ENCODE assay signal across 18 cellular contexts in the genomic region with DNA sequence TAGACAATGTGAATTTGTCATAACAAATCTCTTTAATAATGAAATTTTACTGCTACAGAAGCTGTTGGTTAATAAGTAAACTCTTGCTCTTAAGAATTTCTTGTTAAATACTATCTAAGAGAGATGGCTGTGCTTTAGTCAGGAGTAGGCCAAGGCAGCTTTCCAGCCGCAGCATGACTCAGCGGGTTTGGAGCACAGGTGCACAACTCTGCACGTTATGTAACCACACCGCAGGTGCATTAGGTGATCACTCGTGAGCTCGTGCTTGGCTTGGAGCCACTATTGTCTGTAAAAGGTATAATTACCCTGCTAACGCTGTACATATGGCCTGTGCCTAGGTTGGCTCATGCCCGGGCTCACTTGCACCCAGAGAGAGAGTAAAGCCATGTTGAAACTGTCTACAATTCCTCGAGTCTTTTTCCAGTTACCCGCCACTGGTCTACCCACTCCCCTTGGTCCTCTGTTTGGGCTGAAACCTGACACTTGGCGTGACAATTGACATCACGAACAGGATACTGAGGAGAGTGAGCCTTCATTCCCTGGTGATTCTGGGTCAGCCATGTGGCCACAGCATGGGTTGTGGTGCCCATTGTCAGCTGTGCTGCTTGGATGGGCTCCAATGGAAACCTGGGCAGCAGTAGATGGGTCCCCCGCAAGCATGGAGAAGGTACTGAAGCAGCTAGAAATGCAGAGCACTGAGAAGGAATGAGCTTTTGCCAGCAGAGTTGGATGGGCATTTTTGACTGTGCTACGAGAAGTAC. TPM values are rescaled to one million over a fixed set of nuclear protein-coding genes. Genes with fewer than 3 reads are reported as not detected.
DNase-seq lines count a peak whose midpoint lies in the region; ATAC-seq and TF ChIP-seq lines count a peak whose summit lies in the region.
"Had no signal": no experiment of that assay in that cellular context is flagged by ENCODE, and none has a peak within 500 bp of the region (broad histone marks: within the 10 kb centered on the region; RNA-seq: fewer than 3 reads in every experiment).

No MANE protein-coding gene starts in this region.

- H3K36me3 ChIP-seq in DND-41 (ENCODE audit: insufficient read depth, low read length) (peaks cover 39% of the 10 kb centered on the region), mucosa of descending colon (ENCODE audit: low read depth) (no peaks in the 10 kb centered on the region)

- no peak overlapping the region for H2AFZ ChIP-seq in DND-41 (ENCODE audit: low read depth, low read length)

- no peak overlapping the region for H3K9ac ChIP-seq in DND-41 (ENCODE audit: low read depth, low read length)

- H3K4me2 ChIP-seq in DND-41 (ENCODE audit: insufficient read depth, low read length): no peak overlapping the region

- TF ChIP-seq CTCF in DND-41 (IDR thresholded peaks at IDR 0.05; ENCODE audit: borderline replicate concordance, extremely low read depth, low read length, poor library complexity, severe bottlenecking): no peak
- no peak for TF ChIP-seq CTCF in endothelial cell (IDR thresholded peaks at IDR 0.05; ENCODE audit: unreplicated experiment)
- TF ChIP-seq CTCF in mucosa of descending colon (IDR thresholded peaks at IDR 0.05): no peak

- H3K9me3 ChIP-seq in DND-41 (ENCODE audit: insufficient read depth, low read length, severe bottlenecking): peaks cover 11% of the 10 kb centered on the region
- no peaks in the 10 kb centered on the region for H3K9me3 ChIP-seq in mucosa of descending colon
- H3K9me3 ChIP-seq: heart right ventricle had no signal

- H3K4me3 Mint-ChIP-seq in endothelial cell (ENCODE audit: unreplicated experiment): peak overlapping the region; percentile 71
- H3K4me3 Mint-ChIP-seq in activated T-helper 1 cell treated with anti-CD3 and anti-CD28 coated beads, Interleukin-12 subunit alpha, Interleukin-12 subunit beta, Interleukin-2, Interleukin-4 antibody, amounts not matched to agents 30 ng/mL and 10 ng/mL and 1 ng/mL, durations not matched to agents 14 hours and 24 hours and 36 hours: no peak overlapping the region
- H3K4me3 Mint-ChIP-seq: activated B cell treated with CpG ODN at 0.5 μM for 24 hours; dendritic cell treated with granulocyte-macrophage colony-stimulating factor and Interleukin-4, amounts not matched to agents 40 ng/mL and 50 ng/mL, for 4 days; IgD-negative memory B cell; naive thymus-derived CD4-positive, alpha-beta T cell; stimulated activated naive CD8-positive, alpha-beta T cell treated with anti-CD3 and anti-CD28 coated beads, Interleukin-15, Interleukin-2, amounts not matched to agents 100 ng/mL and 50 ng/mL, for 24 hours had no signal

- no peaks in the 10 kb centered on the region for H3K27me3 ChIP-seq in DND-41 (ENCODE audit: insufficient read depth, low read length, poor library complexity)
- H3K27me3 ChIP-seq: heart right ventricle had no signal

- H3K4me1 Mint-ChIP-seq in endothelial cell (ENCODE audit: unreplicated experiment): no peaks in the 10 kb centered on the region
- no peaks in the 10 kb centered on the region for H3K4me1 Mint-ChIP-seq in activated T-helper 1 cell treated with anti-CD3 and anti-CD28 coated beads, Interleukin-12 subunit alpha, Interleukin-12 subunit beta, Interleukin-2, Interleukin-4 antibody, amounts not matched to agents 30 ng/mL and 10 ng/mL and 1 ng/mL, durations not matched to agents 14 hours and 24 hours and 36 hours (ENCODE audit: low read depth)
- H3K4me1 Mint-ChIP-seq: activated B cell treated with CpG ODN at 0.5 μM for 24 hours; IgD-negative memory B cell; naive thymus-derived CD4-positive, alpha-beta T cell had no signal

- ATAC-seq in DND-41 (ENCODE audit: insufficient read depth, low read depth): no peak
- peak; percentile 76 for ATAC-seq in mucosa of descending colon
- ATAC-seq in HG03520 (IDR thresholded peaks at IDR 0.05; ENCODE audit: unreplicated experiment): no peak
- ATAC-seq: heart right ventricle; left cardiac atrium; naive thymus-derived CD4-positive, alpha-beta T cell; Panc1 had no signal

- intact Hi-C loops in mucosa of descending colon (cut with DNase I, micrococcal nuclease): no loop called here
- intact Hi-C loops in activated T-helper 1 cell treated with anti-CD3 and anti-CD28 coated beads, Interleukin-12 subunit alpha, Interleukin-12 subunit beta, Interleukin-2, Interleukin-4 antibody, amounts not matched to agents 30 ng/mL and 10 ng/mL and 1 ng/mL, durations not matched to agents 14 hours and 24 hours and 36 hours (cut with micrococcal nuclease): no loop called here

- H3K79me2 ChIP-seq in DND-41 (ENCODE audit: insufficient read depth, low read length): no peaks in the 10 kb centered on the region

- H3K27ac Mint-ChIP-seq in endothelial cell (ENCODE audit: unreplicated experiment): no peak overlapping the region
- H3K27ac Mint-ChIP-seq in activated T-helper 1 cell treated with anti-CD3 and anti-CD28 coated beads, Interleukin-12 subunit alpha, Interleukin-12 subunit beta, Interleukin-2, Interleukin-4 antibody, amounts not matched to agents 30 ng/mL and 10 ng/mL and 1 ng/mL, durations not matched to agents 14 hours and 24 hours and 36 hours: no peak overlapping the region
- H3K27ac Mint-ChIP-seq: activated B cell treated with CpG ODN at 0.5 μM for 24 hours; dendritic cell treated with granulocyte-macrophage colony-stimulating factor and Interleukin-4, amounts not matched to agents 40 ng/mL and 50 ng/mL, for 4 days; IgD-negative memory B cell; naive thymus-derived CD4-positive, alpha-beta T cell; stimulated activated naive CD8-positive, alpha-beta T cell treated with anti-CD3 and anti-CD28 coated beads, Interleukin-15, Interleukin-2, amounts not matched to agents 100 ng/mL and 50 ng/mL, for 24 hours had no signal

- peaks cover 21% of the 10 kb centered on the region for H3K36me3 Mint-ChIP-seq in endothelial cell (ENCODE audit: low read depth, unreplicated experiment)
- H3K36me3 Mint-ChIP-seq in activated T-helper 1 cell treated with anti-CD3 and anti-CD28 coated beads, Interleukin-12 subunit alpha, Interleukin-12 subunit beta, Interleukin-2, Interleukin-4 antibody, amounts not matched to agents 30 ng/mL and 10 ng/mL and 1 ng/mL, durations not matched to agents 14 hours and 24 hours and 36 hours (ENCODE audit: low read depth): peaks cover 7% of the 10 kb centered on the region

- peaks cover 9% of the 10 kb centered on the region for H3K9me3 Mint-ChIP-seq in endothelial cell (ENCODE audit: unreplicated experiment)
- H3K9me3 Mint-ChIP-seq in activated T-helper 1 cell treated with anti-CD3 and anti-CD28 coated beads, Interleukin-12 subunit alpha, Interleukin-12 subunit beta, Interleukin-2, Interleukin-4 antibody, amounts not matched to agents 30 ng/mL and 10 ng/mL and 1 ng/mL, durations not matched to agents 14 hours and 24 hours and 36 hours: no peaks in the 10 kb centered on the region
- H3K9me3 Mint-ChIP-seq: dendritic cell treated with granulocyte-macrophage colony-stimulating factor and Interleukin-4, amounts not matched to agents 40 ng/mL and 50 ng/mL, for 4 days; stimulated activated naive CD8-positive, alpha-beta T cell treated with anti-CD3 and anti-CD28 coated beads, Interleukin-15, Interleukin-2, amounts not matched to agents 100 ng/mL and 50 ng/mL, for 24 hours had no signal

- no peaks in the 10 kb centered on the region for H3K4me1 ChIP-seq in DND-41 (ENCODE audit: insufficient read depth, low read length)
- no peaks in the 10 kb centered on the region for H3K4me1 ChIP-seq in mucosa of descending colon (ENCODE audit: low read depth)
- H3K4me1 ChIP-seq: heart right ventricle had no signal

- no peaks in the 10 kb centered on the region for H3K27me3 Mint-ChIP-seq in endothelial cell (ENCODE audit: unreplicated experiment)
- H3K27me3 Mint-ChIP-seq in activated T-helper 1 cell treated with anti-CD3 and anti-CD28 coated beads, Interleukin-12 subunit alpha, Interleukin-12 subunit beta, Interleukin-2, Interleukin-4 antibody, amounts not matched to agents 30 ng/mL and 10 ng/mL and 1 ng/mL, durations not matched to agents 14 hours and 24 hours and 36 hours (ENCODE audit: insufficient read depth): no peaks in the 10 kb centered on the region
- H3K27me3 Mint-ChIP-seq: activated B cell treated with CpG ODN at 0.5 μM for 24 hours; dendritic cell treated with granulocyte-macrophage colony-stimulating factor and Interleukin-4, amounts not matched to agents 40 ng/mL and 50 ng/mL, for 4 days; IgD-negative memory B cell; naive thymus-derived CD4-positive, alpha-beta T cell; stimulated activated naive CD8-positive, alpha-beta T cell treated with anti-CD3 and anti-CD28 coated beads, Interleukin-15, Interleukin-2, amounts not matched to agents 100 ng/mL and 50 ng/mL, for 24 hours had no signal

- DNase-seq in DND-41: peak; percentile 32
- DNase-seq in NCI-H510A (lab: John Stamatoyannopoulos, UW): peak; percentile 70
- no peak for DNase-seq in endothelial cell (ENCODE audit: low spot score)
- peak in 1 of 3 donors; percentile 56 for DNase-seq in mucosa of descending colon
- DNase-seq in activated T-helper 1 cell treated with anti-CD3 and anti-CD28 coated beads, Interleukin-12 subunit alpha, Interleukin-12 subunit beta, Interleukin-2, Interleukin-4 antibody, amounts not matched to agents 30 ng/mL and 10 ng/mL and 1 ng/mL, durations not matched to agents 14 hours and 24 hours and 36 hours (ENCODE audit: low spot score): no peak
- DNase-seq in activated CD4-positive, CD25-positive, alpha-beta regulatory T cell treated with anti-CD3 and anti-CD28 coated beads, Interleukin-2, amount 50 U/mL, for 72 hours: no peak
- DNase-seq in NK-92 treated with Interleukin-12 subunit alpha and Interleukin-12 subunit beta, amount 100 ng/mL, for 24 hours (lab: John Stamatoyannopoulos, UW): no peak
- DNase-seq: activated B cell treated with CpG ODN at 0.5 μM for 24 hours; heart right ventricle; left cardiac atrium; naive thymus-derived CD4-positive, alpha-beta T cell; NCI-H1105; T-helper 1 cell had no signal

- H4K20me1 ChIP-seq in DND-41 (ENCODE audit: insufficient read depth, low read length): no peaks in the 10 kb centered on the region

- H3K4me3 ChIP-seq in DND-41 (ENCODE audit: low read depth in 1 of 2, low read length in 2 of 2) (no peak overlapping the region), mucosa of descending colon (no peak overlapping the region)
- H3K4me3 ChIP-seq: heart right ventricle had no signal

- H3K27ac ChIP-seq in DND-41 (ENCODE audit: low read length): no peak overlapping the region
- H3K27ac ChIP-seq: heart right ventricle had no signal

RNA-seq across cellular contexts. Expression of gene ANAPC4, which starts 18.4 kb away (rescaled TPM):
- total RNA-seq in endothelial cell (ENCODE audit: unreplicated experiment) (20.1 TPM), mucosa of descending colon (10 to 100 TPM; 29.6 to 32.9 (median 32.4) TPM)
- 36.0 and 39.9 TPM in 2 replicates for total RNA-seq in activated T-helper 1 cell treated with anti-CD3 and anti-CD28 coated beads, Interleukin-12 subunit alpha, Interleukin-12 subunit beta, Interleukin-2, Interleukin-4 antibody, amounts not matched to agents 30 ng/mL and 10 ng/mL and 1 ng/mL, durations not matched to agents 14 hours and 24 hours and 36 hours

RNA-seq across cellular contexts. Expression of gene ZCCHC4, which starts 46.1 kb away (rescaled TPM):
- 9.0 TPM for total RNA-seq in endothelial cell (ENCODE audit: unreplicated experiment)
- total RNA-seq in mucosa of descending colon: 10 to 100 TPM in 1 of 3 donors, 1 to 10 TPM in 2; 6.0 to 12.6 (median 9.2) TPM
- total RNA-seq in activated T-helper 1 cell treated with anti-CD3 and anti-CD28 coated beads, Interleukin-12 subunit alpha, Interleukin-12 subunit beta, Interleukin-2, Interleukin-4 antibody, amounts not matched to agents 30 ng/mL and 10 ng/mL and 1 ng/mL, durations not matched to agents 14 hours and 24 hours and 36 hours: 13.5 and 15.3 TPM in 2 replicates

Comparison
In these comparisons a context has a peak if more than half of its experiments do, and no peak if none do; other contexts are left out.
1. DNase-seq: peak in DND-41 (single experiment) and NCI-H510A (single experiment); none in endothelial cell (single experiment), activated T-helper 1 cell treated with anti-CD3 and anti-CD28 coated beads, Interleukin-12 subunit alpha, Interleukin-12 subunit beta, Interleukin-2, Interleukin-4 antibody, amounts not matched to agents 30 ng/mL and 10 ng/mL and 1 ng/mL, durations not matched to agents 14 hours and 24 hours and 36 hours (single experiment), activated CD4-positive, CD25-positive, alpha-beta regulatory T cell treated with anti-CD3 and anti-CD28 coated beads, Interleukin-2, amount 50 U/mL, for 72 hours (single experiment) and NK-92 treated with Interleukin-12 subunit alpha and Interleukin-12 subunit beta, amount 100 ng/mL, for 24 hours (single experiment).